1 cellular context compared by ENCODE assay signal in genomic region chr11:88307749-88308425, GRCh38.
TF ChIP-seq lines count a peak whose summit lies in the region.

No MANE protein-coding gene starts in this region.

TF ChIP-seq in GM12878, 131 proteins besides CTCF, POLR2A, EP300 and RAD21 (continued from another document and continues in another):
- peak; percentile 86 for TF ChIP-seq RELB (IDR thresholded peaks at IDR 0.05; ENCODE audit: low read depth)
- no peak for TF ChIP-seq SREBF2 (IDR thresholded peaks at IDR 0.05; ENCODE audit: low read length)
- peak; percentile 87 for TF ChIP-seq IKZF1 (conservative IDR thresholded peaks at IDR 0.05)
- no peak for TF ChIP-seq FOXK2 (IDR thresholded peaks at IDR 0.05)
- no peak for TF ChIP-seq TCF7 (IDR thresholded peaks at IDR 0.05; ENCODE audit: borderline replicate concordance)
- 0 out of 2 replicates have a peak, but pooled peaks have one; percentile 59 for TF ChIP-seq BACH1 (IDR thresholded peaks at IDR 0.05; ENCODE audit: borderline replicate concordance)
- TF ChIP-seq ZSCAN29 (IDR thresholded peaks at IDR 0.05): no peak
- TF ChIP-seq ZNF274 (IDR thresholded peaks at IDR 0.05; ENCODE audit: insufficient read depth, insufficient read length): no peak
- TF ChIP-seq ETV6 (conservative IDR thresholded peaks at IDR 0.05 in 1 of 2, IDR thresholded peaks at IDR 0.05 in 1 of 2; ENCODE audit: borderline replicate concordance in 1 of 2, low read depth in 1 of 2): peak in 1 of 2 experiments; percentile 85; a peak in 2 of 4 replicates
- TF ChIP-seq ZBED1 (IDR thresholded peaks at IDR 0.05; ENCODE audit: borderline replicate concordance): peak; percentile 76
- TF ChIP-seq ZNF217 (IDR thresholded peaks at IDR 0.05): peak; percentile 91; the same call in 1 of the 2 replicates
- no peak for TF ChIP-seq HDAC2 (IDR thresholded peaks at IDR 0.05)
- peak in 1 of 2 experiments; percentile 46; a peak in 1 of 4 replicates for TF ChIP-seq CEBPB (IDR thresholded peaks at IDR 0.05; ENCODE audit: borderline replicate concordance in 1 of 2, low read depth in 2 of 2, low read length in 2 of 2)
- TF ChIP-seq ZBTB11 (CRISPR knock-in tag; IDR thresholded peaks at IDR 0.05): no peak
- no peak for TF ChIP-seq SMARCA5 (IDR thresholded peaks at IDR 0.05)
- no peak; the same call in 2 of the 3 replicates for TF ChIP-seq POU2F2 (IDR thresholded peaks at IDR 0.05; ENCODE audit: borderline replicate concordance, low read depth, low read length)
- TF ChIP-seq TARDBP (IDR thresholded peaks at IDR 0.05; ENCODE audit: borderline replicate concordance): no peak
- no peak for TF ChIP-seq CHD1 (IDR thresholded peaks at IDR 0.05; ENCODE audit: low read depth, low read length)
- TF ChIP-seq FOS (IDR thresholded peaks at IDR 0.05; ENCODE audit: borderline replicate concordance, extremely low read depth, insufficient read length): no peak
- TF ChIP-seq SREBF1 (IDR thresholded peaks at IDR 0.05; ENCODE audit: low read length): no peak
- TF ChIP-seq SUPT20H (IDR thresholded peaks at IDR 0.05; ENCODE audit: borderline replicate concordance, control insufficient read depth, low read depth, low read length): no peak
- no peak for TF ChIP-seq USF1 (IDR thresholded peaks at IDR 0.05; ENCODE audit: borderline replicate concordance, extremely low read length, insufficient read depth, low read depth, low read length)
- TF ChIP-seq ZBTB33 (IDR thresholded peaks at IDR 0.05): no peak
- no peak for TF ChIP-seq RBBP5 (conservative IDR thresholded peaks at IDR 0.05)
- TF ChIP-seq SP1 (IDR thresholded peaks at IDR 0.05; ENCODE audit: low read depth, low read length): peak; percentile 44
- TF ChIP-seq SIX5 (IDR thresholded peaks at IDR 0.05; ENCODE audit: low read depth, low read length, severe bottlenecking): no peak
- no peak for TF ChIP-seq STAT1 (conservative IDR thresholded peaks at IDR 0.05)
- TF ChIP-seq ATF2 (IDR thresholded peaks at IDR 0.05; ENCODE audit: low read length): peak; percentile 97
- TF ChIP-seq NBN (IDR thresholded peaks at IDR 0.05): 0 out of 2 replicates have a peak, but pooled peaks have one; percentile 65
- no peak for TF ChIP-seq PAX8 (IDR thresholded peaks at IDR 0.05)
- TF ChIP-seq TCF3 (IDR thresholded peaks at IDR 0.05; ENCODE audit: borderline replicate concordance, insufficient read depth, low read depth, low read length): 0 out of 2 replicates have a peak, but pooled peaks have one; percentile 22
- no peak for TF ChIP-seq LARP7 (IDR thresholded peaks at IDR 0.05)
- TF ChIP-seq JUNB (IDR thresholded peaks at IDR 0.05): peak; percentile 94
- peak; percentile 98 for TF ChIP-seq NFIC (IDR thresholded peaks at IDR 0.05; ENCODE audit: low read depth, low read length)
- peak; percentile 78 for TF ChIP-seq BCL3 (IDR thresholded peaks at IDR 0.05; ENCODE audit: borderline replicate concordance, insufficient read depth, low read depth, low read length, poor library complexity, severe bottlenecking)
- peak; percentile 8; the same call in 1 of the 2 replicates for TF ChIP-seq SMC3 (IDR thresholded peaks at IDR 0.05; ENCODE audit: borderline replicate concordance, low read length)
- peak; percentile 86 for TF ChIP-seq SPI1 (IDR thresholded peaks at IDR 0.05; ENCODE audit: borderline replicate concordance, insufficient read depth, low read depth, low read length)
- TF ChIP-seq EGR1 (IDR thresholded peaks at IDR 0.05; ENCODE audit: borderline replicate concordance in 1 of 2, low read depth in 2 of 2, low read length in 2 of 2): no peak
- no peak for TF ChIP-seq RELA (IDR thresholded peaks at IDR 0.05; ENCODE audit: borderline replicate concordance, partially characterized antibody)
- TF ChIP-seq TCF12 (IDR thresholded peaks at IDR 0.05; ENCODE audit: low read depth, low read length): no peak
- no peak for TF ChIP-seq HDAC6 (IDR thresholded peaks at IDR 0.05; ENCODE audit: unreplicated experiment)
- no peak for TF ChIP-seq ELK1 (IDR thresholded peaks at IDR 0.05; ENCODE audit: low read depth, low read length)
- TF ChIP-seq PKNOX1 (IDR thresholded peaks at IDR 0.05): no peak
- TF ChIP-seq ATF3 (IDR thresholded peaks at IDR 0.05; ENCODE audit: borderline replicate concordance, extremely low read depth, low read depth, low read length): no peak
- peak; percentile 82 for TF ChIP-seq RUNX3 (IDR thresholded peaks at IDR 0.05; ENCODE audit: low read length)
- no peak for TF ChIP-seq E4F1 (IDR thresholded peaks at IDR 0.05; ENCODE audit: borderline replicate concordance, partially characterized antibody)
- TF ChIP-seq NR2F1 (conservative IDR thresholded peaks at IDR 0.05): no peak
- TF ChIP-seq MTA2 (IDR thresholded peaks at IDR 0.05; ENCODE audit: low read depth): peak; percentile 87
